In genomic region chr4:30350288-30350687, GRCh38 we compare ENCODE assay signal across 26 cellular contexts.
"Had no signal": no experiment of that assay in that cellular context is flagged by ENCODE, and none has a peak within 500 bp of the region (broad histone marks: within the 10 kb centered on the region; RNA-seq: fewer than 3 reads in every experiment).

No MANE protein-coding gene starts in this region.

- H3K9me3 ChIP-seq: stomach, suprapubic skin, testis, thoracic aorta, thyroid gland, tibial artery, tibial nerve, transverse colon, upper lobe of left lung, uterus, vagina had no signal

- DNase-seq: stimulated activated CD4-positive, alpha-beta T cell treated with anti-CD3 and anti-CD28 coated beads, Interleukin-2, amount 100 ng/mL, for 48 hours; stimulated activated CD4-positive, alpha-beta T cell treated with anti-CD3 and anti-CD28 coated beads, Interleukin-4, amount 100 ng/mL, for 1 hour; stimulated activated CD4-positive, alpha-beta T cell treated with anti-CD3 and anti-CD28 coated beads, Interleukin-4, amount 100 ng/mL, for 24 hours; stimulated activated CD4-positive, alpha-beta T cell treated with anti-CD3 and anti-CD28 coated beads, Interleukin-4, amount 100 ng/mL, for 4 hours; stimulated activated CD8-positive, alpha-beta memory T cell treated with anti-CD3 and anti-CD28 coated beads, Interleukin-4, amount 100 ng/mL, for 48 hours; stimulated activated naive B cell treated with anti-CD40 and anti-IgM and Interleukin-4, amounts not matched to agents 10 μg/mL and 1 μg/mL and 100 μg/mL, for 72 hours; stimulated activated naive CD4-positive, alpha-beta T cell; stimulated activated naive CD4-positive, alpha-beta T cell treated with Interleukin-2 at 50 U/mL for 16 hours; stimulated activated naive CD8-positive, alpha-beta T cell treated with anti-CD3 and anti-CD28 coated beads, Interleukin-15, amount 100 ng/mL, for 72 hours; stimulated activated naive CD8-positive, alpha-beta T cell treated with anti-CD3 and anti-CD28 coated beads, Interleukin-15, Interleukin-2, amounts not matched to agents 100 U/mL and 50 U/mL, for 24 hours; stomach; substantia nigra; testis; thyroid gland; tibial artery; transverse colon; uterus had no signal

- H3K4me1 Mint-ChIP-seq: stimulated activated effector memory CD8-positive, alpha-beta T cell treated with anti-CD3 and anti-CD28 coated beads, Interleukin-12 subunit alpha, Interleukin-12 subunit beta, amount 100 ng/mL, for 72 hours; stimulated activated memory B cell treated with anti-CD40 and anti-IgM and Interleukin-4, amounts not matched to agents 10 μg/mL and 1 μg/mL and 100 μg/mL, for 72 hours; stimulated activated naive B cell treated with anti-CD40 and anti-IgM and Interleukin-4, amounts not matched to agents 10 μg/mL and 1 μg/mL and 100 μg/mL, for 72 hours; stimulated activated naive CD8-positive, alpha-beta T cell treated with anti-CD3 and anti-CD28 coated beads, Interleukin-15, amount 100 ng/mL, for 72 hours had no signal

- H3K36me3 Mint-ChIP-seq: stimulated activated effector memory CD8-positive, alpha-beta T cell treated with anti-CD3 and anti-CD28 coated beads, Interleukin-12 subunit alpha, Interleukin-12 subunit beta, amount 100 ng/mL, for 72 hours; stimulated activated memory B cell treated with anti-CD40 and anti-IgM and Interleukin-4, amounts not matched to agents 10 μg/mL and 1 μg/mL and 100 μg/mL, for 72 hours; stimulated activated naive B cell treated with anti-CD40 and anti-IgM and Interleukin-4, amounts not matched to agents 10 μg/mL and 1 μg/mL and 100 μg/mL, for 72 hours; type B pancreatic cell had no signal

- ATAC-seq: stimulated activated effector memory CD8-positive, alpha-beta T cell treated with anti-CD3 and anti-CD28 coated beads, Interleukin-12 subunit alpha, Interleukin-12 subunit beta, amount 100 ng/mL, for 72 hours; stimulated activated memory B cell treated with anti-CD40 and anti-IgM and Interleukin-4, amounts not matched to agents 10 μg/mL and 1 μg/mL and 100 μg/mL, for 72 hours; stimulated activated naive B cell treated with anti-CD40 and anti-IgM and Interleukin-4, amounts not matched to agents 10 μg/mL and 1 μg/mL and 100 μg/mL, for 72 hours; stimulated activated naive CD8-positive, alpha-beta T cell treated with anti-CD3 and anti-CD28 coated beads, Interleukin-15, amount 100 ng/mL, for 72 hours; stimulated activated naive CD8-positive, alpha-beta T cell treated with anti-CD3 and anti-CD28 coated beads, Interleukin-15, Interleukin-2, amounts not matched to agents 100 U/mL and 50 U/mL, for 24 hours had no signal

- H3K4me1 ChIP-seq: stomach, suprapubic skin, testis, thyroid gland, tibial artery, tibial nerve, transverse colon, upper lobe of left lung, uterus, vagina had no signal

- H3K27me3 ChIP-seq: stomach, suprapubic skin, testis, thyroid gland, tibial artery, tibial nerve, transverse colon, upper lobe of left lung, uterus, vagina had no signal

- H3K27ac ChIP-seq: stomach, suprapubic skin, testis, thoracic aorta, thyroid gland, tibial artery, tibial nerve, transverse colon, upper lobe of left lung, uterus, vagina had no signal

- H3K27me3 Mint-ChIP-seq: stimulated activated memory B cell treated with anti-CD40 and anti-IgM and Interleukin-4, amounts not matched to agents 10 μg/mL and 1 μg/mL and 100 μg/mL, for 72 hours; stimulated activated naive B cell treated with anti-CD40 and anti-IgM and Interleukin-4, amounts not matched to agents 10 μg/mL and 1 μg/mL and 100 μg/mL, for 72 hours; stimulated activated naive CD8-positive, alpha-beta T cell treated with anti-CD3 and anti-CD28 coated beads, Interleukin-15, amount 100 ng/mL, for 72 hours; stimulated activated naive CD8-positive, alpha-beta T cell treated with anti-CD3 and anti-CD28 coated beads, Interleukin-15, Interleukin-2, amounts not matched to agents 100 ng/mL and 50 ng/mL, for 24 hours; type B pancreatic cell had no signal

- H3K4me3 ChIP-seq: stomach, suprapubic skin, testis, thoracic aorta, thyroid gland, tibial artery, tibial nerve, transverse colon, upper lobe of left lung, uterus, vagina had no signal

- H3K4me3 Mint-ChIP-seq: stimulated activated effector memory CD8-positive, alpha-beta T cell treated with anti-CD3 and anti-CD28 coated beads, Interleukin-12 subunit alpha, Interleukin-12 subunit beta, amount 100 ng/mL, for 72 hours; stimulated activated memory B cell treated with anti-CD40 and anti-IgM and Interleukin-4, amounts not matched to agents 10 μg/mL and 1 μg/mL and 100 μg/mL, for 72 hours; stimulated activated naive B cell treated with anti-CD40 and anti-IgM and Interleukin-4, amounts not matched to agents 10 μg/mL and 1 μg/mL and 100 μg/mL, for 72 hours; stimulated activated naive CD8-positive, alpha-beta T cell treated with anti-CD3 and anti-CD28 coated beads, Interleukin-15, amount 100 ng/mL, for 72 hours; stimulated activated naive CD8-positive, alpha-beta T cell treated with anti-CD3 and anti-CD28 coated beads, Interleukin-15, Interleukin-2, amounts not matched to agents 100 ng/mL and 50 ng/mL, for 24 hours; type B pancreatic cell had no signal

- H3K27ac Mint-ChIP-seq: stimulated activated effector memory CD8-positive, alpha-beta T cell treated with anti-CD3 and anti-CD28 coated beads, Interleukin-12 subunit alpha, Interleukin-12 subunit beta, amount 100 ng/mL, for 72 hours; stimulated activated memory B cell treated with anti-CD40 and anti-IgM and Interleukin-4, amounts not matched to agents 10 μg/mL and 1 μg/mL and 100 μg/mL, for 72 hours; stimulated activated naive B cell treated with anti-CD40 and anti-IgM and Interleukin-4, amounts not matched to agents 10 μg/mL and 1 μg/mL and 100 μg/mL, for 72 hours; stimulated activated naive CD8-positive, alpha-beta T cell treated with anti-CD3 and anti-CD28 coated beads, Interleukin-15, amount 100 ng/mL, for 72 hours; stimulated activated naive CD8-positive, alpha-beta T cell treated with anti-CD3 and anti-CD28 coated beads, Interleukin-15, Interleukin-2, amounts not matched to agents 100 ng/mL and 50 ng/mL, for 24 hours; type B pancreatic cell had no signal

- H3K36me3 ChIP-seq: stomach, suprapubic skin, thoracic aorta, thyroid gland, tibial artery, tibial nerve, transverse colon, upper lobe of left lung, uterus, vagina had no signal

- H3K9me3 Mint-ChIP-seq: type B pancreatic cell had no signal
